Comparison of ENCODE assay signal across 19 cellular contexts in the genomic region with DNA sequence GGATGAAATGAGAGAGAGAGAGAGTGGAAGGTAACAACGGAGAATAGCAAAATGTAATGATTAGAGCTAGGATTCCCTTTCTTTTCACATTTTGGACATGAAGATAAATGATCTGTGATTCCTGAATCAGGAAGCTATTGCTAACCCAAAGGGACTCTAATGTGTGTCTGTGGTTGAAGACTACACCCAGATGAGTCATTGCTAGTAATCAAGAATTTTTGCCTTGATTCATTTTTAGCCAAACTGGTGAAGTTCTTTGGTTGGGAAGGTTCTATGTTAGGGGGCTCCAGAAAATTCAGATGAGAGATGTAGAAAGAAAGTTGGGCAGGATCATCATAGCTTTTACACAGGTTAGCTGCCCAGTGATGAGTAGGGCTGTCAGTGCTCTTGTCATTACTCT.
DNase-seq lines count a peak whose midpoint lies in the region; ATAC-seq, FAIRE-seq and TF ChIP-seq lines count a peak whose summit lies in the region.
"Had no signal": no experiment of that assay in that cellular context is flagged by ENCODE, and none has a peak within 500 bp of the region (broad histone marks: within the 10 kb centered on the region; RNA-seq: fewer than 3 reads in every experiment).

No MANE protein-coding gene starts in this region.

- TF ChIP-seq CTCF in endothelial cell of umbilical vein (IDR thresholded peaks at IDR 0.05; ENCODE audit: extremely low read depth in 1 of 2, insufficient read depth in 1 of 2, low read depth in 1 of 2, low read length in 2 of 2) = no peak
- no peak for TF ChIP-seq CTCF in Calu3 (IDR thresholded peaks at IDR 0.05; ENCODE audit: unreplicated experiment)

- BruUV-seq in endothelial cell of umbilical vein (replicated peaks; lab: Mats Ljungman, UMichigan) (no TSS peak), Calu3 (replicated peaks; lab: Mats Ljungman, UMichigan) (no TSS peak)

- CTCF ChIA-PET in endothelial cell of umbilical vein (lab: Charles Lee) (interaction anchor here (1.0 to 1.8 kb wide), 6 partner anchors 10 to 354 kb away, joined by 3 to 5 read pairs (median 3); no protein-coding TSS in a partner anchor), Calu3 (lab: Charles Lee) (no interaction called here)

- intact Hi-C loops in endothelial cell of umbilical vein (cut with micrococcal nuclease) (no loop called here), Calu3 (cut with micrococcal nuclease; ENCODE audit: unreplicated experiment) (no loop called here)

- H3K9me1 ChIP-seq in endothelial cell of umbilical vein (replicated peaks; ENCODE audit: control insufficient read depth, extremely low read depth, insufficient read depth, low read length) = no peaks in the 10 kb centered on the region

- POLR2A ChIA-PET in endothelial cell of umbilical vein (lab: Charles Lee) = no interaction called here

- no peak overlapping the region for H3K4me3 ChIP-seq in endothelial cell of umbilical vein (replicated peaks in 1 of 3; ENCODE audit: insufficient read depth in 1 of 3, low read depth in 1 of 3, low read length in 3 of 3)
- H3K4me3 ChIP-seq: psoas muscle, thoracic aorta had no signal

- H3K27me3 ChIP-seq in endothelial cell of umbilical vein (ENCODE audit: control insufficient read depth in 2 of 2, insufficient read depth in 2 of 2, low read length in 2 of 2) = no peaks in the 10 kb centered on the region

- ATAC-seq in HG03460 (IDR thresholded peaks at IDR 0.05; ENCODE audit: unreplicated experiment) (no peak), HG02840 (IDR thresholded peaks at IDR 0.05; ENCODE audit: low FRiP score, unreplicated experiment) (no peak)
- ATAC-seq: naive thymus-derived CD8-positive, alpha-beta T cell; psoas muscle; WTC11 had no signal

- dilution Hi-C loops in endothelial cell of umbilical vein (cut with MboI; ENCODE audit: extremely low pct_ligation_motif_present, low sequenced_read_pairs) = no loop called here

- H3K9ac ChIP-seq in endothelial cell of umbilical vein (replicated peaks; ENCODE audit: extremely low read depth, insufficient read depth, low read length) = no peak overlapping the region

- H3K4me1 Mint-ChIP-seq in Calu3 (ENCODE audit: low read depth, unreplicated experiment) = no peaks in the 10 kb centered on the region
- H3K4me1 Mint-ChIP-seq: naive thymus-derived CD8-positive, alpha-beta T cell; WTC11 had no signal

- no peaks in the 10 kb centered on the region for H3K79me2 ChIP-seq in endothelial cell of umbilical vein (ENCODE audit: control insufficient read depth, insufficient read depth, low read length)

- peak; percentile 44 for FAIRE-seq in RCC 7860 (lab: Jason Lieb, UNC)
- no peak for FAIRE-seq in endothelial cell of umbilical vein (lab: Jason Lieb, UNC)
- FAIRE-seq: endometrium had no signal

- H3K4me1 ChIP-seq in endothelial cell of umbilical vein (ENCODE audit: control insufficient read depth, extremely low read depth, insufficient read depth, low read length) = peaks cover 38% of the 10 kb centered on the region
- H3K4me1 ChIP-seq: psoas muscle had no signal

- no peak overlapping the region for H3K4me3 Mint-ChIP-seq in Calu3 (ENCODE audit: low read depth, unreplicated experiment)
- H3K4me3 Mint-ChIP-seq: naive thymus-derived CD8-positive, alpha-beta T cell; WTC11 had no signal

- no peak overlapping the region for H3K4me2 ChIP-seq in endothelial cell of umbilical vein (ENCODE audit: insufficient read depth, low read length)

- no peak overlapping the region for H3K27ac ChIP-seq in endothelial cell of umbilical vein (ENCODE audit: insufficient read depth, low read depth, low read length)
- H3K27ac ChIP-seq: C4-2B, psoas muscle, thoracic aorta had no signal

- peak; percentile 33 for DNase-seq in GM04504 (ENCODE audit: low read depth)
- DNase-seq in RCC 7860 (ENCODE audit: low spot score) = no peak
- DNase-seq in endothelial cell of umbilical vein (ENCODE audit: low read depth, low spot score) = peak; percentile 6
- peak; percentile 45 for DNase-seq in renal cortical epithelial cell (ENCODE audit: low read depth)
- DNase-seq in Calu3 = no peak
- DNase-seq in SHP77 (lab: John Stamatoyannopoulos, UW) = no peak
- DNase-seq: activated naive CD4-positive, alpha-beta T cell treated with Interleukin-2 at 50 U/mL for 16 hours; DMS53; MV-4-11; naive thymus-derived CD8-positive, alpha-beta T cell; NCI-H345; psoas muscle; SW 1271 had no signal

- no peaks in the 10 kb centered on the region for H3K9me3 ChIP-seq in endothelial cell of umbilical vein (replicated peaks; ENCODE audit: control insufficient read depth, insufficient read depth, low read length)
- H3K9me3 ChIP-seq: psoas muscle, thoracic aorta had no signal

- TF ChIP-seq POLR2A in endothelial cell of umbilical vein (IDR thresholded peaks at IDR 0.05; ENCODE audit: low read depth, low read length) = no peak

- H2AFZ ChIP-seq in endothelial cell of umbilical vein (ENCODE audit: low read depth, low read length) = no peak overlapping the region

- no peaks in the 10 kb centered on the region for H3K36me3 Mint-ChIP-seq in Calu3 (ENCODE audit: insufficient read depth, unreplicated experiment)
- H3K36me3 Mint-ChIP-seq: naive thymus-derived CD8-positive, alpha-beta T cell; WTC11 had no signal

- H3K27ac Mint-ChIP-seq in Calu3 (ENCODE audit: unreplicated experiment) = no peak overlapping the region
- H3K27ac Mint-ChIP-seq: naive thymus-derived CD8-positive, alpha-beta T cell; WTC11 had no signal

- H3K27me3 Mint-ChIP-seq in Calu3 (ENCODE audit: unreplicated experiment) = no peaks in the 10 kb centered on the region

- peaks cover 4 to 14% of the 10 kb centered on the region in 2 experiments for H3K36me3 ChIP-seq in endothelial cell of umbilical vein (ENCODE audit: control insufficient read depth in 2 of 2, extremely low read depth in 1 of 2, insufficient read depth in 2 of 2, low read length in 2 of 2)

- H4K20me1 ChIP-seq in endothelial cell of umbilical vein (replicated peaks; ENCODE audit: control insufficient read depth, extremely low read depth, insufficient read depth, low read length) = no peaks in the 10 kb centered on the region

- no peaks in the 10 kb centered on the region for H3K9me3 Mint-ChIP-seq in Calu3 (ENCODE audit: low read depth, unreplicated experiment)
- H3K9me3 Mint-ChIP-seq: naive thymus-derived CD8-positive, alpha-beta T cell; WTC11 had no signal

TF ChIP-seq in endothelial cell of umbilical vein, 7 proteins besides CTCF, POLR2A, EP300 and RAD21:
- TF ChIP-seq, protein P1, sequence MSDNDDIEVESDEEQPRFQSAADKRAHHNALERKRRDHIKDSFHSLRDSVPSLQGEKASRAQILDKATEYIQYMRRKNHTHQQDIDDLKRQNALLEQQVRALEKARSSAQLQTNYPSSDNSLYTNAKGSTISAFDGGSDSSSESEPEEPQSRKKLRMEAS (IDR thresholded peaks at IDR 0.05; ENCODE audit: insufficient read depth, insufficient read length) = no peak
- no peak for TF ChIP-seq POLR2AphosphoS5 (IDR thresholded peaks at IDR 0.05; ENCODE audit: insufficient read depth, low read depth, low read length)
- TF ChIP-seq EZH2 (IDR thresholded peaks at IDR 0.05; ENCODE audit: borderline replicate concordance, low read depth, low read length, severe bottlenecking) = no peak
- TF ChIP-seq GATA2 (IDR thresholded peaks at IDR 0.05; ENCODE audit: insufficient read depth, insufficient read length, low read depth, low read length) = no peak
- no peak for TF ChIP-seq JUN (IDR thresholded peaks at IDR 0.05; ENCODE audit: borderline replicate concordance, insufficient read depth, insufficient read length, low read depth)
- peak; percentile 82 for TF ChIP-seq FOS (IDR thresholded peaks at IDR 0.05; ENCODE audit: borderline replicate concordance, insufficient read depth, low read length)
- no peak for TF ChIP-seq MYC (IDR thresholded peaks at IDR 0.05; ENCODE audit: low read depth, low read length)

Comparison
In these comparisons a context has a peak if more than half of its experiments do, and no peak if none do; other contexts are left out.
1. DNase-seq: peak in GM04504 (single experiment), endothelial cell of umbilical vein (single experiment) and renal cortical epithelial cell (single experiment); none in RCC 7860 (single experiment), Calu3 (single experiment) and SHP77 (0 of 2).